ENCODE assay signal across 9 cellular contexts in the genomic region with DNA sequence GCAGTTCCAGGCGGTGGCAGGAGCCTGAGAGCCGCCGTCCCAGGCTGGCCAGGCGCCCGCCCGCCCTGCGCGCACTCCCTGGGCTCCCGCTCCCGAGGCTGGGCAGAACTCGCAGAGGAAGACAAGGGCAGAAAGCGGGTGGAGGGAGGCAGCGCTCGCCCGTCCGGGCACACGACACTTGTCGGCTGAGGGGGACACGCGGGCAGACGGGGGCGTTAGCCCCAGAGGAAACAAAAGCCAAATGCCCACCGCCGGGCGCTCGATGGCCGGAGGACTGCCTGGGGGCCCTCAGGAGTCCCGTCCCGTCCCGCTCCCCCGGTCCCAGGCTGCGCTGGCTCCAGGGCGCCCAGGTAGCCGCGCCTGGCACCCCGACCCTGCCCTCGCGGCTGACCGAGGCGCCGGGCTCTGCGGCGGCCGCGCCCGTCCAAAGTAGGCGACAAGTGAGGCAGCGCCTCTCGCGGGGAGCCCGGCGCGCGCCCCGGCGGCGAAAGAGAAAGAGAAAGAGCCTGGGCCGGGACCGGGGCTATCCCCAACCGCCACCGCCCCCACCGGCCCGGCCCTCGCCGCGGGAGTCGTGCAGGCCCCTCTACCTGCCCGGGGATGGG. TPM values are rescaled to one million over a fixed set of nuclear protein-coding genes. Genes with fewer than 3 reads are reported as not detected.
A peak's percentile ranks its signal among the peaks of the same experiment; 100 is the strongest.
DNase-seq lines count a peak whose midpoint lies in the region; ATAC-seq and TF ChIP-seq lines count a peak whose summit lies in the region.
"Had no signal": no experiment of that assay in that cellular context is flagged by ENCODE, and none has a peak within 500 bp of the region (broad histone marks: within the 10 kb centered on the region; RNA-seq: fewer than 3 reads in every experiment).

No MANE protein-coding gene starts in this region.

- no peaks in the 10 kb centered on the region for H3K9me3 Mint-ChIP-seq in osteocyte (ENCODE audit: unreplicated experiment)

- CTCF ChIA-PET in OCI-LY7 (lab: Charles Lee; ENCODE audit: unreplicated experiment), result no interaction called here

- H3K27ac ChIP-seq in heart left ventricle (peak overlapping the region; percentile 52 to 87 (median 74)), OCI-LY7 (ENCODE audit: low read depth, low read length, poor library complexity, severe bottlenecking) (no peak overlapping the region)

- no peak overlapping the region for H3K27ac Mint-ChIP-seq in osteocyte (ENCODE audit: unreplicated experiment)

- TF ChIP-seq CTCF in heart left ventricle (IDR thresholded peaks at IDR 0.05), result peak in 4 of 12 donors; percentile 17 to 38 (median 24)
- peak; percentile 24 for TF ChIP-seq CTCF in osteocyte (IDR thresholded peaks at IDR 0.05)
- no peak for TF ChIP-seq CTCF in OCI-LY7 (conservative IDR thresholded peaks at IDR 0.05; ENCODE audit: low read length)

- H2AFZ ChIP-seq in OCI-LY7 (ENCODE audit: low read length), result no peak overlapping the region

- H3K9me3 ChIP-seq in heart left ventricle, result no peaks in the 10 kb centered on the region
- no peaks in the 10 kb centered on the region for H3K9me3 ChIP-seq in OCI-LY7 (ENCODE audit: low read length)

- H3K4me1 Mint-ChIP-seq in osteocyte (ENCODE audit: unreplicated experiment), result peaks cover 7% of the 10 kb centered on the region

- H3K36me3 Mint-ChIP-seq in osteocyte (ENCODE audit: unreplicated experiment), result peaks cover 2% of the 10 kb centered on the region

- peaks cover 51% of the 10 kb centered on the region for H3K27me3 Mint-ChIP-seq in osteocyte (ENCODE audit: unreplicated experiment)

- H3K27me3 ChIP-seq in heart left ventricle, result peaks cover 0 to 19% (median 6%) of the 10 kb centered on the region in 9 donors

- DNase-seq in DMS53 (lab: John Stamatoyannopoulos, UW) (peak; percentile 92), activated gamma-delta T cell (lab: John Stamatoyannopoulos, UW) (peak; percentile 25), heart left ventricle (peak; percentile 54 to 79 (median 71)), osteocyte (ENCODE audit: extremely low spot score, unreplicated experiment) (peak; percentile 87), OCI-LY7 (ENCODE audit: low spot score) (no peak), erythroblast (lab: John Stamatoyannopoulos, UW) (no peak)

- no peaks in the 10 kb centered on the region for H3K36me3 ChIP-seq in heart left ventricle
- no peaks in the 10 kb centered on the region for H3K36me3 ChIP-seq in OCI-LY7 (ENCODE audit: insufficient read depth, low read length)

- WGBS in heart left ventricle, 4 donors, result 0 to 1% (median 1%) methylated on average over 6 to 68 of the region's 68 CpGs

- H3K4me3 Mint-ChIP-seq in osteocyte (ENCODE audit: unreplicated experiment), result peak overlapping the region; percentile 59

- H3K4me3 ChIP-seq in heart left ventricle, result peak overlapping the region; percentile 58 to 94 (median 83)
- H3K4me3 ChIP-seq in OCI-LY7 (ENCODE audit: low read depth, low read length, poor library complexity, severe bottlenecking), result no peak overlapping the region
- H3K4me3 ChIP-seq: K562 had no signal

- H3K79me2 ChIP-seq in OCI-LY7 (ENCODE audit: insufficient read depth, low read depth, low read length), result no peaks in the 10 kb centered on the region

- H3K4me2 ChIP-seq in OCI-LY7 (ENCODE audit: low read length), result no peak overlapping the region

- no peaks in the 10 kb centered on the region for H3K9me2 ChIP-seq in OCI-LY7 (ENCODE audit: insufficient read depth, low read length)

- no peak for TF ChIP-seq POLR2A in heart left ventricle (IDR thresholded peaks at IDR 0.05)
- no peak for TF ChIP-seq POLR2A in erythroblast (IDR thresholded peaks at IDR 0.05; ENCODE audit: low read length)

- intact Hi-C loops in heart left ventricle (cut with DNase I) (loop anchor here in 1 of 10 donors (5.0 to 10.0 kb wide), 2 partner anchors 109 to 522 kb away; no protein-coding TSS in a partner anchor), OCI-LY7 (cut with micrococcal nuclease; ENCODE audit: unreplicated experiment) (no loop called here)

- ATAC-seq in GM19468 (IDR thresholded peaks at IDR 0.05; ENCODE audit: extremely low read depth, unreplicated experiment) (peak; percentile 77), HG03521 (IDR thresholded peaks at IDR 0.05; ENCODE audit: unreplicated experiment) (peak; percentile 93), heart left ventricle (peak in 3 of 4 donors; percentile 85 to 92 (median 89))
- ATAC-seq: K562 had no signal

- H3K4me1 ChIP-seq in heart left ventricle (peaks cover 0 to 22% (median 3%) of the 10 kb centered on the region in 12 donors), OCI-LY7 (ENCODE audit: insufficient read depth, low read length, poor library complexity, severe bottlenecking) (no peaks in the 10 kb centered on the region)

- H4K20me1 ChIP-seq in OCI-LY7 (ENCODE audit: insufficient read depth, low read length), result no peaks in the 10 kb centered on the region

- POLR2A ChIA-PET in OCI-LY7 (lab: Charles Lee), result no interaction called here

- BruUV-seq in OCI-LY7 (replicated peaks; lab: Mats Ljungman, UMichigan), result no TSS peak

RNA-seq across cellular contexts. Expression of gene L3MBTL4, which starts 0.5 kb away (rescaled TPM):
- 1 to 10 TPM in 6 of 9 donors, under 1 TPM in 3; 0.38 to 3.3 (median 1.9) TPM for total RNA-seq in heart left ventricle
- under 1 TPM; 0.27 to 0.79 TPM for polyA plus RNA-seq in heart left ventricle
- total RNA-seq in osteocyte, result 0.29 and 0.59 TPM in 2 replicates
- total RNA-seq in OCI-LY7 (2014; rRNA removed; shearing (Covaris generic)), result not detected in 2 replicates
- not detected in 2 replicates for total RNA-seq in OCI-LY7 (2022)
- total RNA-seq: K562 had no signal
- polyA plus RNA-seq: K562 had no signal

Comparison
In these comparisons a context has a peak if more than half of its experiments do, and no peak if none do; other contexts are left out.
1. DNase-seq: peak in DMS53 (single experiment), activated gamma-delta T cell (single experiment), heart left ventricle (5 of 5) and osteocyte (single experiment); none in OCI-LY7 (single experiment) and erythroblast (0 of 2).
2. Peak in every context shown above with its lines, with median percentiles within 50 percentile points of each other: ATAC-seq.